In the genomic region with DNA sequence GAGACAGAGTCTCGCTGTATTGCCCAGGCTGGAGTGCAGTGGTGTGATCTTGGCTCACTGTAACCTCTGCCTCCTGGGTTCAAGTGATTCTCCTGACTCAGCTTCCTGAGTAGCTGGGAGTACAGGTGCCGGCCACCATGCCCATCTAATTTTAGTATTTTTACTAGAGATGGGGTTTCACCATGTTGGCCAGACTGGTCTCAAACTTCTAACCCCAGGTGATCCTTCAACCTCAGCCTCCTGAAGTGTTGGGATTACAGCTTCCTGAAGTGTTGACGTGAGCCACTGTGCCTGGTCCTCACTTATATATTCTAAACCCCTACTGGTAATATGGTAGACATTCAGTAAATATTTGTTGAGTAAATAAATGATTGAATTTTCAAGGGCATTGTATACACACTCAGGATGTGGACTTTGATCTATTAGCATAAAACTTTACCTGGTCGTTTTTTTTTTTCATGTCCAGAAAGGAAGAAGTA, we compare ENCODE assay signal across 17 cellular contexts.
"Had no signal": no experiment of that assay in that cellular context is flagged by ENCODE, and none has a peak within 500 bp of the region (broad histone marks: within the 10 kb centered on the region; RNA-seq: fewer than 3 reads in every experiment).

No MANE protein-coding gene starts in this region.

- ATAC-seq: activated CD4-positive, alpha-beta T cell treated with anti-CD3 and anti-CD28 coated beads for 36 hours; activated naive CD4-positive, alpha-beta T cell treated with anti-CD3 and anti-CD28 coated beads, Interleukin-2, amount 50 U/mL, for 72 hours; left lobe of liver; stimulated activated naive CD8-positive, alpha-beta T cell treated with anti-CD3 and anti-CD28 coated beads, Interleukin-15, amount 100 ng/mL, for 72 hours had no signal

- H3K9me3 ChIP-seq: adrenal gland, prostate gland had no signal

- H3K4me1 ChIP-seq: adrenal gland, prostate gland, right atrium auricular region had no signal

- H3K27ac ChIP-seq: adrenal gland, prostate gland, right atrium auricular region had no signal

- DNase-seq: activated CD4-positive, alpha-beta T cell treated with anti-CD3 and anti-CD28 coated beads for 36 hours; activated CD4-positive, alpha-beta T cell treated with anti-CD3 and anti-CD28 coated beads, Interleukin-2, amount 50 U/mL, for 48 hours; activated gamma-delta T cell; adrenal gland; cerebellar nuclear complex; cortex of kidney; erythroblast; hypothalamus; mammary epithelial cell; naive B cell; stimulated activated CD4-positive, alpha-beta T cell treated with anti-CD3 and anti-CD28 coated beads, Interleukin-4, amount 100 ng/mL, for 1 hour; stimulated activated naive CD8-positive, alpha-beta T cell treated with anti-CD3 and anti-CD28 coated beads, Interleukin-15, amount 100 ng/mL, for 72 hours; trophoblast cell had no signal

- H3K36me3 ChIP-seq: adrenal gland, prostate gland, right atrium auricular region had no signal

- H3K27me3 ChIP-seq: adrenal gland, right atrium auricular region had no signal

- H3K4me3 ChIP-seq: adrenal gland, prostate gland, right atrium auricular region had no signal
